ENCODE assay signal across 19 cellular contexts in genomic region chr2:125942585-125943424, GRCh38.
DNase-seq lines count a peak whose midpoint lies in the region; ATAC-seq, FAIRE-seq and TF ChIP-seq lines count a peak whose summit lies in the region.
"Had no signal": no experiment of that assay in that cellular context is flagged by ENCODE, and none has a peak within 500 bp of the region (broad histone marks: within the 10 kb centered on the region; RNA-seq: fewer than 3 reads in every experiment).

No MANE protein-coding gene starts in this region.

- H2AFZ ChIP-seq in HepG2 (ENCODE audit: low read length), result no peak overlapping the region
- H2AFZ ChIP-seq in mesenchymal stem cell (ENCODE audit: low read depth, low read length), result no peak overlapping the region

- H2BK12ac ChIP-seq in mesenchymal stem cell (ENCODE audit: low read length in 2 of 2), result no peak overlapping the region

- TF ChIP-seq EP300 in HepG2 (IDR thresholded peaks at IDR 0.05; ENCODE audit: low read depth in 2 of 2, low read length in 2 of 2) (no peak), HepG2 (CRISPR knock-in tag; IDR thresholded peaks at IDR 0.05; ENCODE audit: borderline replicate concordance) (no peak)

- no peaks in the 10 kb centered on the region for H4K20me1 ChIP-seq in HepG2 (ENCODE audit: insufficient read depth, low read length)

- no peak overlapping the region for H3K9ac ChIP-seq in HepG2 (ENCODE audit: insufficient read depth, low read depth, low read length)
- H3K9ac ChIP-seq in mesenchymal stem cell (ENCODE audit: low read length), result no peak overlapping the region

- 66% methylated on average over 15 of the region's 23 CpGs for WGBS in HepG2 (ENCODE audit: low lambda C conversion rate)
- no CpG with 5 or more reads among the region's 23 CpGs for WGBS in right lobe of liver (ENCODE audit: insufficient coverage, low coverage, low lambda C conversion rate, missing lambda C conversion rate)
- WGBS in mesenchymal stem cell, result 87% methylated on average over 18 of the region's 23 CpGs
- 69 to 73% methylated on average over 5 to 13 of the region's 23 CpGs for WGBS in testis, 2 donors

- H2BK15ac ChIP-seq in mesenchymal stem cell (ENCODE audit: low read depth, poor library complexity, severe bottlenecking), result no peak overlapping the region

- POLR2A ChIA-PET in HepG2 (lab: Yijun Ruan, JAX) (no interaction called here), HEK293T (lab: Yijun Ruan, JAX) (no interaction called here)

- CTCF ChIA-PET in HepG2 (lab: Yijun Ruan, JAX; ENCODE audit: low intra/inter-chr PET ratio, low total read pairs) (no interaction called here), HEK293T (lab: Yijun Ruan, JAX) (no interaction called here)

- FAIRE-seq in HepG2 (lab: Jason Lieb, UNC) (no peak), RCC 7860 (lab: Jason Lieb, UNC) (no peak)
- FAIRE-seq: G401.6, GM12892, H54 had no signal

- DNase-seq in HepG2 (ENCODE audit: low spot score), result no peak
- no peak for DNase-seq in right lobe of liver
- DNase-seq in mesenchymal stem cell, result no peak
- DNase-seq in testis, result peak; percentile 20
- DNase-seq in HEK293T (ENCODE audit: extremely low spot score), result no peak
- DNase-seq in G401 (ENCODE audit: low spot score), result no peak
- no peak for DNase-seq in RCC 7860 (ENCODE audit: low spot score)
- DNase-seq: 8988T; C1 segment of cervical spinal cord; Calu3; CD4-positive, alpha-beta T cell; COR-L47; DMS53; DMS79 treated with DMSO at 0.1 percent for 48 hours; GOT3 had no signal

- no TSS peak for BruUV-seq in HepG2 (replicated peaks; lab: Mats Ljungman, UMichigan)

- no peak overlapping the region for H3K18ac ChIP-seq in mesenchymal stem cell (ENCODE audit: low read depth in 1 of 2, low read length in 2 of 2)

- H3K27ac ChIP-seq in HepG2 (ENCODE audit: extremely low read length, insufficient read depth, low read length), result no peak overlapping the region
- H3K27ac ChIP-seq in right lobe of liver, result no peak overlapping the region
- no peak overlapping the region for H3K27ac ChIP-seq in mesenchymal stem cell (ENCODE audit: low read length, poor library complexity, severe bottlenecking)
- no peak overlapping the region for H3K27ac ChIP-seq in testis

- no peaks in the 10 kb centered on the region for H3K36me3 ChIP-seq in HepG2 (replicated peaks in 1 of 2; ENCODE audit: control insufficient read depth in 1 of 2, insufficient read depth in 2 of 2, low read length in 2 of 2)
- H3K36me3 ChIP-seq in right lobe of liver, result no peaks in the 10 kb centered on the region
- no peaks in the 10 kb centered on the region for H3K36me3 ChIP-seq in mesenchymal stem cell (ENCODE audit: control insufficient read depth in 1 of 2, insufficient read depth in 2 of 2, low read depth in 1 of 2, low read length in 2 of 2)
- no peaks in the 10 kb centered on the region for H3K36me3 ChIP-seq in testis (ENCODE audit: low read depth, missing control alignments)
- H3K36me3 ChIP-seq: HAP-1 had no signal

- ATAC-seq in HepG2 (no peak), right lobe of liver (no peak)

- no peak overlapping the region for H3K23ac ChIP-seq in mesenchymal stem cell (ENCODE audit: low read length in 2 of 2)

- peaks cover 93% of the 10 kb centered on the region for H3K9me3 ChIP-seq in HepG2 (ENCODE audit: low read length)
- no peaks in the 10 kb centered on the region for H3K9me3 ChIP-seq in right lobe of liver
- peaks cover 34% of the 10 kb centered on the region for H3K9me3 ChIP-seq in mesenchymal stem cell (ENCODE audit: control insufficient read depth, low read length)
- H3K9me3 ChIP-seq in testis, result no peaks in the 10 kb centered on the region
- H3K9me3 ChIP-seq: HAP-1 had no signal

- in situ Hi-C loops in HepG2 (cut with HindIII; ENCODE audit: extremely low pct_ligation_motif_present, low pct_unique_long_range_greater_than_20kb) (no loop called here), G401 (cut with HindIII; ENCODE audit: low sequenced_read_pairs) (no loop called here)

- TF ChIP-seq POLR2A in HepG2 (IDR thresholded peaks at IDR 0.05; ENCODE audit: insufficient read depth in 1 of 2, low read depth in 2 of 2, low read length in 2 of 2) (no peak), right lobe of liver (IDR thresholded peaks at IDR 0.05) (no peak), testis (IDR thresholded peaks at IDR 0.05) (no peak)

- H2BK120ac ChIP-seq in mesenchymal stem cell (ENCODE audit: low read depth, low read length), result no peak overlapping the region

- H3K79me1 ChIP-seq in mesenchymal stem cell (replicated peaks; ENCODE audit: low read length, poor library complexity, severe bottlenecking), result no peaks in the 10 kb centered on the region

- no peak overlapping the region for H4K8ac ChIP-seq in mesenchymal stem cell (ENCODE audit: low read length)

- no peak for TF ChIP-seq CTCF in HepG2 (CRISPR knock-in tag; IDR thresholded peaks at IDR 0.05)
- no peak for TF ChIP-seq CTCF in right lobe of liver (IDR thresholded peaks at IDR 0.05)
- no peak for TF ChIP-seq CTCF in testis (IDR thresholded peaks at IDR 0.05)

- H3K4me2 ChIP-seq in HepG2 (ENCODE audit: low read depth, low read length) (no peak overlapping the region), mesenchymal stem cell (ENCODE audit: low read length, poor library complexity, severe bottlenecking) (no peak overlapping the region)

- H3K4me3 ChIP-seq in HepG2 (replicated peaks in 1 of 3; ENCODE audit: insufficient read depth in 1 of 3, low read depth in 2 of 3, low read length in 3 of 3), result no peak overlapping the region
- H3K4me3 ChIP-seq in right lobe of liver, result no peak overlapping the region
- no peak overlapping the region for H3K4me3 ChIP-seq in mesenchymal stem cell (ENCODE audit: insufficient read depth in 1 of 2, low read depth in 1 of 2, low read length in 2 of 2)
- H3K4me3 ChIP-seq in testis, result peak overlapping the region in 1 of 2 donors; percentile 23
- H3K4me3 ChIP-seq: HAP-1 had no signal

- no peak overlapping the region for H2AK5ac ChIP-seq in mesenchymal stem cell (ENCODE audit: low read length, severe bottlenecking)

- TF ChIP-seq RAD21 in HepG2 (CRISPR knock-in tag; IDR thresholded peaks at IDR 0.05), result no peak

- no peaks in the 10 kb centered on the region for H3K4me1 ChIP-seq in HepG2 (ENCODE audit: insufficient read depth, low read length)
- H3K4me1 ChIP-seq in right lobe of liver, result no peaks in the 10 kb centered on the region
- no peaks in the 10 kb centered on the region for H3K4me1 ChIP-seq in mesenchymal stem cell (ENCODE audit: control insufficient read depth, insufficient read depth, low read depth, low read length)
- no peaks in the 10 kb centered on the region for H3K4me1 ChIP-seq in testis
- H3K4me1 ChIP-seq: HAP-1 had no signal

- no peak overlapping the region for H2BK5ac ChIP-seq in mesenchymal stem cell (ENCODE audit: low read depth, low read length, poor library complexity, severe bottlenecking)

- H3K27me3 ChIP-seq in HepG2 (ENCODE audit: control insufficient read depth in 1 of 2, insufficient read depth in 2 of 2, low read length in 2 of 2) (no peaks in the 10 kb centered on the region), right lobe of liver (peaks cover 0 to 3% of the 10 kb centered on the region in 2 donors), mesenchymal stem cell (ENCODE audit: control insufficient read depth in 1 of 2, insufficient read depth in 1 of 2, low read length in 2 of 2) (no peaks in the 10 kb centered on the region), testis (no peaks in the 10 kb centered on the region)

- peak overlapping the region; percentile 8 for H4K91ac ChIP-seq in mesenchymal stem cell (ENCODE audit: low read length)

- H3K14ac ChIP-seq in mesenchymal stem cell (ENCODE audit: low read length in 2 of 2), result no peak overlapping the region

- no peak overlapping the region for H3K4ac ChIP-seq in mesenchymal stem cell (ENCODE audit: low read depth in 1 of 2, low read length in 2 of 2)

- H3K79me2 ChIP-seq in HepG2 (ENCODE audit: insufficient read depth, low read length), result no peaks in the 10 kb centered on the region

- intact Hi-C loops in HepG2 (cut with micrococcal nuclease; ENCODE audit: unreplicated experiment), result no loop called here
- intact Hi-C loops in right lobe of liver (cut with DNase I), result no loop called here
- intact Hi-C loops in testis (cut with DNase I; ENCODE audit: low total_unique reads), result no loop called here

TF ChIP-seq in HepG2, 621 proteins besides CTCF, POLR2A, EP300 and RAD21 (continues in another document):
- peak; percentile 52 for TF ChIP-seq MAFF (IDR thresholded peaks at IDR 0.05; ENCODE audit: low read depth, low read length)
- TF ChIP-seq ZNF770 (CRISPR knock-in tag; IDR thresholded peaks at IDR 0.05), result no peak
- no peak for TF ChIP-seq ERF (CRISPR knock-in tag; IDR thresholded peaks at IDR 0.05)

TF ChIP-seq in HEK293T, 16 proteins besides CTCF, POLR2A, EP300 and RAD21:
- TF ChIP-seq ELF4 (IDR thresholded peaks at IDR 0.05), result no peak
- no peak for TF ChIP-seq SUZ12 (IDR thresholded peaks at IDR 0.05)
- no peak for TF ChIP-seq FOXK2 (IDR thresholded peaks at IDR 0.05)
- TF ChIP-seq FOXM1 (IDR thresholded peaks at IDR 0.05; ENCODE audit: borderline replicate concordance), result no peak
- TF ChIP-seq PKNOX1 (IDR thresholded peaks at IDR 0.05), result no peak
- no peak for TF ChIP-seq BHLHE40 (IDR thresholded peaks at IDR 0.05; ENCODE audit: borderline replicate concordance)
- TF ChIP-seq FOXA1 (IDR thresholded peaks at IDR 0.05), result no peak
- TF ChIP-seq CTBP1 (IDR thresholded peaks at IDR 0.05; ENCODE audit: borderline replicate concordance), result no peak
- TF ChIP-seq HDGF (IDR thresholded peaks at IDR 0.05; ENCODE audit: borderline replicate concordance), result no peak
- TF ChIP-seq LEF1 (IDR thresholded peaks at IDR 0.05; ENCODE audit: borderline replicate concordance), result no peak
- no peak for TF ChIP-seq ARNT (IDR thresholded peaks at IDR 0.05)
- no peak for TF ChIP-seq L3MBTL2 (conservative IDR thresholded peaks at IDR 0.05)
- TF ChIP-seq ZNF384 (IDR thresholded peaks at IDR 0.05), result no peak
- TF ChIP-seq NFRKB (IDR thresholded peaks at IDR 0.05), result no peak
- no peak for TF ChIP-seq TARDBP (IDR thresholded peaks at IDR 0.05)
- TF ChIP-seq SP1 (IDR thresholded peaks at IDR 0.05), result no peak
